1 cellular context compared by ENCODE assay signal in the genomic region with DNA sequence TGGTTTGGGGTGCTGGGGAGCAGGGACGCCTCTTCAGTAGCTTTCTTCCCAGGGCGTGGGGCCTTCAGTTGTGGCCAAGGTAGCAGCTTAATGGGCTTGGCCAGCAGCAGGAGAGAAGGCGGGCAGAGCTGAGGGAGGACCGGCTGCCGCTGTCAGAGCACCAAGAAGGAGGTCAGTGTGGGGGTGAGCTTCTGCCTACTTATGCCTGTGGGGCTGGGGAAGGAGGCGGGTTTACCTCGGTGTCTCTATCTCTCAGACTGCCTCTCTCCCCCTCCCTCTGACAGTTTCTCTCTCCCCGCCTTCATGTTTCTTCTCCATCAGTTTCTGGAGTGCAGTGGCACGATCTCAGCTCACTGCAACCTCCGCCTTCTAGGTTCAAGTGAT.
TF ChIP-seq lines count a peak whose summit lies in the region.

A gene with protein sequence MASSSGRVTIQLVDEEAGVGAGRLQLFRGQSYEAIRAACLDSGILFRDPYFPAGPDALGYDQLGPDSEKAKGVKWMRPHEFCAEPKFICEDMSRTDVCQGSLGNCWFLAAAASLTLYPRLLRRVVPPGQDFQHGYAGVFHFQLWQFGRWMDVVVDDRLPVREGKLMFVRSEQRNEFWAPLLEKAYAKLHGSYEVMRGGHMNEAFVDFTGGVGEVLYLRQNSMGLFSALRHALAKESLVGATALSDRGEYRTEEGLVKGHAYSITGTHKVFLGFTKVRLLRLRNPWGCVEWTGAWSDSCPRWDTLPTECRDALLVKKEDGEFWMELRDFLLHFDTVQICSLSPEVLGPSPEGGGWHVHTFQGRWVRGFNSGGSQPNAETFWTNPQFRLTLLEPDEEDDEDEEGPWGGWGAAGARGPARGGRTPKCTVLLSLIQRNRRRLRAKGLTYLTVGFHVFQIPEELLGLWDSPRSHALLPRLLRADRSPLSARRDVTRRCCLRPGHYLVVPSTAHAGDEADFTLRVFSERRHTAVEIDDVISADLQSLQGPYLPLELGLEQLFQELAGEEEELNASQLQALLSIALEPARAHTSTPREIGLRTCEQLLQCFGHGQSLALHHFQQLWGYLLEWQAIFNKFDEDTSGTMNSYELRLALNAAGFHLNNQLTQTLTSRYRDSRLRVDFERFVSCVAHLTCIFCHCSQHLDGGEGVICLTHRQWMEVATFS (minus strand): TSS at position 177 of the 384 bp plus-strand sequence. CDS start 309 bp downstream, outside the sequence.

TF ChIP-seq in HEK293, 187 proteins besides CTCF, POLR2A, EP300 and RAD21:
- peak; percentile 89 for TF ChIP-seq EGR2 (tag by site-specific recombination; IDR thresholded peaks at IDR 0.05; ENCODE audit: low read depth)
- TF ChIP-seq ZFHX2 (tag by site-specific recombination; conservative IDR thresholded peaks at IDR 0.05) = peak; percentile 62
- no peak for TF ChIP-seq ZNF211 (tag by site-specific recombination; IDR thresholded peaks at IDR 0.05; ENCODE audit: low read depth)
- TF ChIP-seq, protein P1, sequence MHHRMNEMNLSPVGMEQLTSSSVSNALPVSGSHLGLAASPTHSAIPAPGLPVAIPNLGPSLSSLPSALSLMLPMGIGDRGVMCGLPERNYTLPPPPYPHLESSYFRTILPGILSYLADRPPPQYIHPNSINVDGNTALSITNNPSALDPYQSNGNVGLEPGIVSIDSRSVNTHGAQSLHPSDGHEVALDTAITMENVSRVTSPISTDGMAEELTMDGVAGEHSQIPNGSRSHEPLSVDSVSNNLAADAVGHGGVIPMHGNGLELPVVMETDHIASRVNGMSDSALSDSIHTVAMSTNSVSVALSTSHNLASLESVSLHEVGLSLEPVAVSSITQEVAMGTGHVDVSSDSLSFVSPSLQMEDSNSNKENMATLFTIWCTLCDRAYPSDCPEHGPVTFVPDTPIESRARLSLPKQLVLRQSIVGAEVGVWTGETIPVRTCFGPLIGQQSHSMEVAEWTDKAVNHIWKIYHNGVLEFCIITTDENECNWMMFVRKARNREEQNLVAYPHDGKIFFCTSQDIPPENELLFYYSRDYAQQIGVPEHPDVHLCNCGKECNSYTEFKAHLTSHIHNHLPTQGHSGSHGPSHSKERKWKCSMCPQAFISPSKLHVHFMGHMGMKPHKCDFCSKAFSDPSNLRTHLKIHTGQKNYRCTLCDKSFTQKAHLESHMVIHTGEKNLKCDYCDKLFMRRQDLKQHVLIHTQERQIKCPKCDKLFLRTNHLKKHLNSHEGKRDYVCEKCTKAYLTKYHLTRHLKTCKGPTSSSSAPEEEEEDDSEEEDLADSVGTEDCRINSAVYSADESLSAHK (tag by site-specific recombination; IDR thresholded peaks at IDR 0.05) = peak; percentile 92
- TF ChIP-seq ZNF473 (tag by site-specific recombination; IDR thresholded peaks at IDR 0.05) = no peak
- no peak for TF ChIP-seq ZNF76 (tag by site-specific recombination; IDR thresholded peaks at IDR 0.05; ENCODE audit: borderline replicate concordance, low read depth)
